Comparison of ENCODE assay signal across 12 cellular contexts in genomic region chr3:196193738-196194541, GRCh38. TPM values are rescaled to one million over a fixed set of nuclear protein-coding genes. Genes with fewer than 3 reads are reported as not detected.
DNase-seq lines count a peak whose midpoint lies in the region; ATAC-seq and TF ChIP-seq lines count a peak whose summit lies in the region.
"Had no signal": no experiment of that assay in that cellular context is flagged by ENCODE, and none has a peak within 500 bp of the region (broad histone marks: within the 10 kb centered on the region; RNA-seq: fewer than 3 reads in every experiment).

No MANE protein-coding gene starts in this region.

- H3K27ac ChIP-seq in left lung (peak overlapping the region; percentile 39 to 94), upper lobe of left lung (peak overlapping the region; percentile 11 to 89 (median 80)), endodermal cell (ENCODE audit: low read depth, low read length) (no peak overlapping the region)
- H3K27ac ChIP-seq: SJSA1 had no signal

- H3K36me3 ChIP-seq in left lung: no peaks in the 10 kb centered on the region
- H3K36me3 ChIP-seq in upper lobe of left lung: no peaks in the 10 kb centered on the region
- no peaks in the 10 kb centered on the region for H3K36me3 ChIP-seq in endodermal cell (ENCODE audit: control insufficient read depth, insufficient read depth, low read length)
- H3K36me3 ChIP-seq: SJSA1 had no signal

- no peaks in the 10 kb centered on the region for H3K9me3 ChIP-seq in left lung
- H3K9me3 ChIP-seq in upper lobe of left lung: no peaks in the 10 kb centered on the region
- no peaks in the 10 kb centered on the region for H3K9me3 ChIP-seq in endodermal cell (ENCODE audit: control insufficient read depth, low read length)
- H3K9me3 ChIP-seq: SJSA1 had no signal

- peak in 1 of 4 donors; percentile 4 for TF ChIP-seq EP300 in upper lobe of left lung (IDR thresholded peaks at IDR 0.05)

- no peak for ATAC-seq in activated T-helper 17 cell treated with anti-CD3 and anti-CD28 coated beads, Interleukin-2, amount 50 U/mL, for 72 hours (replicated peaks)
- ATAC-seq in left lung (peak; percentile 72), upper lobe of left lung (ENCODE audit: low FRiP score in 2 of 2) (peak; percentile 47 to 57), HG03378 (IDR thresholded peaks at IDR 0.05; ENCODE audit: unreplicated experiment) (no peak)

- WGBS in upper lobe of left lung, 2 donors: 49 to 75% methylated on average over 8 to 13 of the region's 13 CpGs
- WGBS in endodermal cell (ENCODE audit: insufficient coverage in 1 of 2, insufficient read length in 1 of 2), 2 experiments: 90 to 98% methylated on average over 8 to 13 of the region's 13 CpGs

- TF ChIP-seq CTCF in left lung (IDR thresholded peaks at IDR 0.05) (no peak), upper lobe of left lung (IDR thresholded peaks at IDR 0.05) (peak in 1 of 6 experiments; percentile 15), endodermal cell (conservative IDR thresholded peaks at IDR 0.05) (no peak)

- no peaks in the 10 kb centered on the region for H3K36me3 Mint-ChIP-seq in activated T-cell treated with anti-CD3 and anti-CD28 coated beads, Interleukin-2, amount 50 U/mL, for 24 hours (ENCODE audit: low read depth)
- H3K36me3 Mint-ChIP-seq in activated T-helper 17 cell treated with anti-CD3 and anti-CD28 coated beads, Interleukin-2, amount 50 U/mL, for 72 hours (ENCODE audit: low read depth): no peaks in the 10 kb centered on the region
- no peaks in the 10 kb centered on the region for H3K36me3 Mint-ChIP-seq in endodermal cell (ENCODE audit: low read depth)

- intact Hi-C loops in left lung (cut with DNase I): loop anchor here in 1 of 2 donors (5.0 kb wide), 1 partner anchor 122 kb away; no protein-coding TSS in a partner anchor

- DNase-seq in activated T-cell treated with anti-CD3 and anti-CD28 coated beads, Interleukin-2, amount 50 U/mL, for 24 hours: no peak
- no peak for DNase-seq in activated T-cell treated with anti-CD3 and anti-CD28 coated beads, Interleukin-2, amount 50 U/mL, for 1 hour
- DNase-seq in left lung (peak; percentile 84 to 89), upper lobe of left lung (peak in 1 of 2 donors; percentile 81), endodermal cell (no peak), medulla oblongata (ENCODE audit: extremely low spot score) (no peak)
- DNase-seq: activated effector memory CD4-positive, alpha-beta T cell treated with Interleukin-2 at 50 U/mL for 16 hours; kidney glomerular epithelial cell; NCI-H1694 had no signal

- H3K9me3 Mint-ChIP-seq in activated T-cell treated with anti-CD3 and anti-CD28 coated beads, Interleukin-2, amount 50 U/mL, for 24 hours: no peaks in the 10 kb centered on the region
- no peaks in the 10 kb centered on the region for H3K9me3 Mint-ChIP-seq in activated T-helper 17 cell treated with anti-CD3 and anti-CD28 coated beads, Interleukin-2, amount 50 U/mL, for 72 hours
- no peaks in the 10 kb centered on the region for H3K9me3 Mint-ChIP-seq in endodermal cell

- TF ChIP-seq POLR2A in upper lobe of left lung (IDR thresholded peaks at IDR 0.05): peak in 1 of 4 donors; percentile 68

- H3K4me3 ChIP-seq in left lung (no peak overlapping the region), upper lobe of left lung (no peak overlapping the region), endodermal cell (ENCODE audit: low read length) (no peak overlapping the region)
- H3K4me3 ChIP-seq: SJSA1 had no signal

- H3K4me3 Mint-ChIP-seq in activated T-cell treated with anti-CD3 and anti-CD28 coated beads, Interleukin-2, amount 50 U/mL, for 24 hours: no peak overlapping the region
- H3K4me3 Mint-ChIP-seq in activated T-helper 17 cell treated with anti-CD3 and anti-CD28 coated beads, Interleukin-2, amount 50 U/mL, for 72 hours: peak overlapping the region; percentile 91
- H3K4me3 Mint-ChIP-seq in endodermal cell: no peak overlapping the region

- peak overlapping the region; percentile 92 for H3K27ac Mint-ChIP-seq in activated T-cell treated with anti-CD3 and anti-CD28 coated beads, Interleukin-2, amount 50 U/mL, for 24 hours
- peak overlapping the region; percentile 99 for H3K27ac Mint-ChIP-seq in activated T-helper 17 cell treated with anti-CD3 and anti-CD28 coated beads, Interleukin-2, amount 50 U/mL, for 72 hours
- no peak overlapping the region for H3K27ac Mint-ChIP-seq in endodermal cell

- H3K9ac ChIP-seq in endodermal cell (ENCODE audit: extremely low read depth, low read length, poor library complexity, severe bottlenecking): no peak overlapping the region

- H3K27me3 ChIP-seq in left lung (no peaks in the 10 kb centered on the region), upper lobe of left lung (no peaks in the 10 kb centered on the region), endodermal cell (ENCODE audit: control insufficient read depth, insufficient read depth, low read length, poor library complexity, severe bottlenecking) (no peaks in the 10 kb centered on the region)
- H3K27me3 ChIP-seq: SJSA1 had no signal

- H3K27me3 Mint-ChIP-seq in activated T-cell treated with anti-CD3 and anti-CD28 coated beads, Interleukin-2, amount 50 U/mL, for 24 hours: no peaks in the 10 kb centered on the region
- H3K27me3 Mint-ChIP-seq in activated T-helper 17 cell treated with anti-CD3 and anti-CD28 coated beads, Interleukin-2, amount 50 U/mL, for 72 hours: no peaks in the 10 kb centered on the region
- H3K27me3 Mint-ChIP-seq in endodermal cell (ENCODE audit: insufficient read depth): no peaks in the 10 kb centered on the region

- peaks cover 47% of the 10 kb centered on the region for H3K4me1 Mint-ChIP-seq in activated T-cell treated with anti-CD3 and anti-CD28 coated beads, Interleukin-2, amount 50 U/mL, for 24 hours (ENCODE audit: low read depth)
- peaks cover 21% of the 10 kb centered on the region for H3K4me1 Mint-ChIP-seq in activated T-helper 17 cell treated with anti-CD3 and anti-CD28 coated beads, Interleukin-2, amount 50 U/mL, for 72 hours
- H3K4me1 Mint-ChIP-seq in endodermal cell: no peaks in the 10 kb centered on the region

- H3K4me1 ChIP-seq in left lung (peaks cover 0 to 52% of the 10 kb centered on the region in 2 donors), upper lobe of left lung (peaks cover 18 to 28% (median 22%) of the 10 kb centered on the region in 4 donors), endodermal cell (ENCODE audit: control insufficient read depth, insufficient read depth, low read length) (no peaks in the 10 kb centered on the region)
- H3K4me1 ChIP-seq: SJSA1 had no signal

RNA-seq across cellular contexts. Expression of gene ZDHHC19, which starts 17.3 kb away (rescaled TPM):
- not detected for total RNA-seq in activated T-helper 17 cell treated with anti-CD3 and anti-CD28 coated beads, Interleukin-2, amount 50 U/mL, for 72 hours
- 1 to 10 TPM; 1.2 to 8.8 TPM for total RNA-seq in left lung
- 1 to 10 TPM in 2 of 6 donors, not detected in 4; 1.4 to 3.1 TPM for total RNA-seq in upper lobe of left lung
- total RNA-seq in endodermal cell: under 1 TPM in 1 of 2 donors, not detected in 1; 0.86 TPM
- 1.1 TPM for polyA plus RNA-seq in endodermal cell (2013, experiment 1 of 2)
- polyA plus RNA-seq in endodermal cell (2013, experiment 2 of 2): 0.58 TPM
- total RNA-seq: SJSA1 had no signal

RNA-seq across cellular contexts. Expression of gene SLC51A, which starts 22.4 kb away (rescaled TPM):
- total RNA-seq in activated T-helper 17 cell treated with anti-CD3 and anti-CD28 coated beads, Interleukin-2, amount 50 U/mL, for 72 hours: not detected
- total RNA-seq in left lung (1 to 10 TPM in 1 of 2 donors, not detected in 1; 1.2 TPM), upper lobe of left lung (1 to 10 TPM in 3 of 6 donors, under 1 TPM in 3; 0.89 to 3.2 (median 1.1) TPM), endodermal cell (1 to 10 TPM; 1.9 to 2.0 TPM)
- 1.4 TPM for polyA plus RNA-seq in endodermal cell (2013, experiment 1 of 2)
- polyA plus RNA-seq in endodermal cell (2013, experiment 2 of 2): not detected
- total RNA-seq: SJSA1 had no signal

Comparison
In these comparisons a context has a peak if more than half of its experiments do, and no peak if none do; other contexts are left out.
1. DNase-seq: peak in left lung (2 of 2); none in activated T-cell treated with anti-CD3 and anti-CD28 coated beads, Interleukin-2, amount 50 U/mL, for 24 hours (single experiment), activated T-cell treated with anti-CD3 and anti-CD28 coated beads, Interleukin-2, amount 50 U/mL, for 1 hour (single experiment), endodermal cell (single experiment) and medulla oblongata (single experiment).
2. ATAC-seq: peak in left lung (single experiment) and upper lobe of left lung (2 of 2); none in activated T-helper 17 cell treated with anti-CD3 and anti-CD28 coated beads, Interleukin-2, amount 50 U/mL, for 72 hours (single experiment) and HG03378 (single experiment).